Comparison of ENCODE assay signal across 17 cellular contexts in the genomic region with DNA sequence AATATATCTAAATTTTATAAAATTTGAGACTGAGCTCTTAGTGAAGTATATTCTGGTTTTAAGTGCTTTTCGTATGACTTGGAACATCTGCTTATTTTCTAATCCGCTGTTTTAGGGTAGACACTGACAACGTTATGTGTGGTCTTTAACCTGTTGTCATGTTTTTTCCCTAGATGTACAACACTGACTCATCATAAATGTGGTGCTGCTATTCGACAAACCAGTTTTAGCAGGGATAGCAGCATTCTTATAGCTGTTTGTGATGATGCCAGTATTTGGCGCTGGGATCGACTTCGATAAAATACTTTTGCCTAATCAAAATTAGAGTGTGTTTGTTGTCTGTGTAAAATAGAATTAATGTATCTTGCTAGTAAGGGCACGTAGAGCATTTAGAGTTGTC. TPM values are rescaled to one million over a fixed set of nuclear protein-coding genes. Genes with fewer than 3 reads are reported as not detected.
DNase-seq lines count a peak whose midpoint lies in the region; ATAC-seq and TF ChIP-seq lines count a peak whose summit lies in the region.
"Had no signal": no experiment of that assay in that cellular context is flagged by ENCODE, and none has a peak within 500 bp of the region (broad histone marks: within the 10 kb centered on the region; RNA-seq: fewer than 3 reads in every experiment).

No MANE protein-coding gene starts in this region.

- peaks cover 27% of the 10 kb centered on the region for H3K79me2 ChIP-seq in smooth muscle cell (ENCODE audit: low read depth)
- peaks cover 26% of the 10 kb centered on the region for H3K79me2 ChIP-seq in GM23338 (replicated peaks; ENCODE audit: insufficient read depth)

- TF ChIP-seq POLR2A in testis (IDR thresholded peaks at IDR 0.05) = no peak

- peaks cover 18% of the 10 kb centered on the region for H3K4me1 Mint-ChIP-seq in activated naive CD8-positive, alpha-beta T cell (ENCODE audit: low read depth)
- H3K4me1 Mint-ChIP-seq in activated naive CD8-positive, alpha-beta T cell treated with anti-CD3 and anti-CD28 coated beads, Interleukin-2, amount 50 U/mL, for 24 hours = peaks cover 45% of the 10 kb centered on the region
- H3K4me1 Mint-ChIP-seq in GM23338 = peaks cover 7% of the 10 kb centered on the region; the same call in 2 of the 3 replicates

- H4K20me1 ChIP-seq in smooth muscle cell (ENCODE audit: low read depth) (peaks cover 25% of the 10 kb centered on the region), GM23338 (replicated peaks; ENCODE audit: insufficient read depth) (0 out of 2 replicates have a peak, but pooled peaks cover 7% of the 10 kb centered on the region)

- H3K4me3 Mint-ChIP-seq in activated naive CD8-positive, alpha-beta T cell = no peak overlapping the region
- H3K4me3 Mint-ChIP-seq in activated naive CD8-positive, alpha-beta T cell treated with anti-CD3 and anti-CD28 coated beads, Interleukin-2, amount 50 U/mL, for 24 hours = no peak overlapping the region
- no peak overlapping the region for H3K4me3 Mint-ChIP-seq in GM23338

- H3K27me3 Mint-ChIP-seq in activated naive CD8-positive, alpha-beta T cell = no peaks in the 10 kb centered on the region
- H3K27me3 Mint-ChIP-seq in activated naive CD8-positive, alpha-beta T cell treated with anti-CD3 and anti-CD28 coated beads, Interleukin-2, amount 50 U/mL, for 24 hours = no peaks in the 10 kb centered on the region
- no peaks in the 10 kb centered on the region for H3K27me3 Mint-ChIP-seq in GM23338 (ENCODE audit: insufficient read depth, low read depth, poor library complexity)
- H3K27me3 Mint-ChIP-seq: CD4-positive, CD25-positive, alpha-beta regulatory T cell had no signal

- TF ChIP-seq CTCF in fibroblast of villous mesenchyme (IDR thresholded peaks at IDR 0.05; ENCODE audit: insufficient read depth, low read depth, low read length) = no peak
- TF ChIP-seq CTCF in smooth muscle cell (IDR thresholded peaks at IDR 0.05; ENCODE audit: borderline replicate concordance, insufficient read depth, poor library complexity, severe bottlenecking) = no peak
- no peak for TF ChIP-seq CTCF in left lung (IDR thresholded peaks at IDR 0.05)
- TF ChIP-seq CTCF in GM23338 (conservative IDR thresholded peaks at IDR 0.05; ENCODE audit: low read depth in 2 of 2) = no peak
- no peak for TF ChIP-seq CTCF in testis (IDR thresholded peaks at IDR 0.05)

- no peak for ATAC-seq in activated naive CD8-positive, alpha-beta T cell treated with anti-CD3 and anti-CD28 coated beads, Interleukin-2, amount 50 U/mL, for 24 hours
- no peak for ATAC-seq in left lung
- ATAC-seq in GM23338 = no peak
- ATAC-seq: GM12878, HCT116 had no signal

- H3K27ac Mint-ChIP-seq in activated naive CD8-positive, alpha-beta T cell = peak overlapping the region; percentile 18
- H3K27ac Mint-ChIP-seq in activated naive CD8-positive, alpha-beta T cell treated with anti-CD3 and anti-CD28 coated beads, Interleukin-2, amount 50 U/mL, for 24 hours = no peak overlapping the region
- no peak overlapping the region for H3K27ac Mint-ChIP-seq in GM23338
- H3K27ac Mint-ChIP-seq: CD4-positive, CD25-positive, alpha-beta regulatory T cell had no signal

- H3K27me3 ChIP-seq in smooth muscle cell (ENCODE audit: low read depth) = no peaks in the 10 kb centered on the region
- no peaks in the 10 kb centered on the region for H3K27me3 ChIP-seq in left lung
- H3K27me3 ChIP-seq in GM23338 (ENCODE audit: insufficient read depth) = no peaks in the 10 kb centered on the region
- no peaks in the 10 kb centered on the region for H3K27me3 ChIP-seq in testis
- H3K27me3 ChIP-seq: BLaER1 treated with 17β-estradiol and CSF1 and Interleukin-3, amounts not matched to agents 10 nM and 100 nM had no signal

- H3K9me3 ChIP-seq in smooth muscle cell (replicated peaks; ENCODE audit: low read depth) = no peaks in the 10 kb centered on the region
- H3K9me3 ChIP-seq in left lung = no peaks in the 10 kb centered on the region
- H3K9me3 ChIP-seq in testis = no peaks in the 10 kb centered on the region
- H3K9me3 ChIP-seq: BLaER1 treated with 17β-estradiol and CSF1 and Interleukin-3, amounts not matched to agents 10 nM and 100 nM had no signal

- H2AFZ ChIP-seq in smooth muscle cell (ENCODE audit: low read depth) (no peak overlapping the region), GM23338 (no peak overlapping the region)

- H3K9me3 Mint-ChIP-seq in activated naive CD8-positive, alpha-beta T cell (ENCODE audit: low read depth) = peaks cover 3% of the 10 kb centered on the region
- no peaks in the 10 kb centered on the region for H3K9me3 Mint-ChIP-seq in activated naive CD8-positive, alpha-beta T cell treated with anti-CD3 and anti-CD28 coated beads, Interleukin-2, amount 50 U/mL, for 24 hours
- no peaks in the 10 kb centered on the region for H3K9me3 Mint-ChIP-seq in GM23338

- H3K4me2 ChIP-seq in smooth muscle cell (no peak overlapping the region), GM23338 (no peak overlapping the region)
- H3K4me2 ChIP-seq: BLaER1 treated with 17β-estradiol and CSF1 and Interleukin-3, amounts not matched to agents 10 nM and 100 nM had no signal

- H3K4me1 ChIP-seq in smooth muscle cell (ENCODE audit: low read depth) (no peaks in the 10 kb centered on the region), left lung (peaks cover 4% of the 10 kb centered on the region in 2 donors), GM23338 (ENCODE audit: insufficient read depth) (no peaks in the 10 kb centered on the region), testis (no peaks in the 10 kb centered on the region)

- intact Hi-C loops in left lung (cut with DNase I) = no loop called here
- intact Hi-C loops in testis (cut with DNase I; ENCODE audit: low total_unique reads) = no loop called here

- no peak for DNase-seq in activated naive CD8-positive, alpha-beta T cell treated with anti-CD3 and anti-CD28 coated beads, Interleukin-2, amount 50 U/mL, for 24 hours
- DNase-seq in amniotic epithelial cell (ENCODE audit: low read depth) (peak; percentile 41), fibroblast of villous mesenchyme (ENCODE audit: low read depth) (peak; percentile 80), smooth muscle cell (lab: John Stamatoyannopoulos, UW; ENCODE audit: unreplicated experiment) (no peak), left lung (no peak), GM23338 (ENCODE audit: low spot score) (no peak), testis (no peak)
- DNase-seq: ACHN; Calu3; CD4-positive, CD25-positive, alpha-beta regulatory T cell; DMS 273 treated with DMSO at 0.1 percent for 48 hours; DMS79 had no signal

- H3K9ac ChIP-seq in smooth muscle cell (ENCODE audit: low read depth) = no peak overlapping the region
- H3K9ac ChIP-seq: BLaER1 treated with 17β-estradiol and CSF1 and Interleukin-3, amounts not matched to agents 10 nM and 100 nM had no signal

- H3F3A ChIP-seq in smooth muscle cell (ENCODE audit: low read depth) (no peaks in the 10 kb centered on the region), GM23338 (replicated peaks; ENCODE audit: low read depth) (no peaks in the 10 kb centered on the region)

- H3K4me3 ChIP-seq in fibroblast of villous mesenchyme (ENCODE audit: low read depth, low read length) (no peak overlapping the region), smooth muscle cell (no peak overlapping the region), left lung (no peak overlapping the region), GM23338 (no peak overlapping the region), testis (no peak overlapping the region)
- H3K4me3 ChIP-seq: BLaER1 treated with 17β-estradiol and CSF1 and Interleukin-3, amounts not matched to agents 10 nM and 100 nM; GM12878 had no signal

- WGBS in smooth muscle cell (ENCODE audit: low lambda C conversion rate) = 76% methylated on average over 8 of the region's 8 CpGs
- 95 to 96% methylated on average over 8 of the region's 8 CpGs for WGBS in testis, 2 donors

- H3K36me3 Mint-ChIP-seq in activated naive CD8-positive, alpha-beta T cell = peaks cover 18% of the 10 kb centered on the region
- peaks cover 90% of the 10 kb centered on the region for H3K36me3 Mint-ChIP-seq in activated naive CD8-positive, alpha-beta T cell treated with anti-CD3 and anti-CD28 coated beads, Interleukin-2, amount 50 U/mL, for 24 hours (ENCODE audit: low read depth)
- H3K36me3 Mint-ChIP-seq in GM23338 (ENCODE audit: low read depth) = peaks cover 20% of the 10 kb centered on the region; the same call in 2 of the 3 replicates

- no peaks in the 10 kb centered on the region for H3K9me2 ChIP-seq in GM23338 (ENCODE audit: insufficient read depth)

- H3K36me3 ChIP-seq in smooth muscle cell (ENCODE audit: low read depth) = peaks cover 8% of the 10 kb centered on the region
- peaks cover 0 to 37% of the 10 kb centered on the region in 2 donors for H3K36me3 ChIP-seq in left lung
- H3K36me3 ChIP-seq in GM23338 (ENCODE audit: insufficient read depth) = peaks cover 10% of the 10 kb centered on the region; the same call in 1 of the 2 replicates
- H3K36me3 ChIP-seq in testis (ENCODE audit: low read depth, missing control alignments) = no peaks in the 10 kb centered on the region

- H3K27ac ChIP-seq in smooth muscle cell (ENCODE audit: low read depth) (peak overlapping the region; percentile 40), left lung (no peak overlapping the region), GM23338 (ENCODE audit: low read depth) (no peak overlapping the region), testis (no peak overlapping the region)
- H3K27ac ChIP-seq: BLaER1 treated with 17β-estradiol and CSF1 and Interleukin-3, amounts not matched to agents 10 nM and 100 nM; HL-60 had no signal

TF ChIP-seq in GM23338, 12 proteins besides CTCF, POLR2A, EP300 and RAD21:
- TF ChIP-seq EZH2phosphoT487 (IDR thresholded peaks at IDR 0.05; ENCODE audit: unreplicated experiment) (no peak), POLR2AphosphoS5 (IDR thresholded peaks at IDR 0.05; ENCODE audit: low read depth) (no peak), EZH2 (IDR thresholded peaks at IDR 0.05; ENCODE audit: low read depth, unreplicated experiment) (no peak), ZNF331 (CRISPR knock-in tag; IDR thresholded peaks at IDR 0.05; ENCODE audit: low read depth) (no peak), STAT1 (IDR thresholded peaks at IDR 0.05; ENCODE audit: unreplicated experiment) (no peak)

RNA-seq across cellular contexts. Expression of gene HIKESHI, which starts 23.8 kb away (rescaled TPM):
- total RNA-seq in fibroblast of villous mesenchyme = 74.4 and 101 TPM in 2 replicates
- 63.0 and 75.3 TPM in 2 replicates for total RNA-seq in smooth muscle cell
- polyA plus RNA-seq in smooth muscle cell = 71.1 and 75.1 TPM in 2 replicates
- 10 to 100 TPM; 28.5 to 30.2 TPM for total RNA-seq in left lung
- 71.2 and 76.8 TPM in 2 replicates for total RNA-seq in GM23338 (2014; rRNA removed; shearing (Covaris generic))
- 162 and 170 TPM in 2 replicates for polyA plus RNA-seq in GM23338 (2016; fragmentation: Nextera tagmentation; extraction: Ambion mirVana)
- 10 to 100 TPM; 34.1 to 38.1 TPM for total RNA-seq in testis
- 48.7 TPM for polyA plus RNA-seq in testis (ENCODE audit: insufficient read depth, low read depth, low replicate concordance)

RNA-seq across cellular contexts. Expression of gene EED, which starts 33.7 kb away (rescaled TPM):
- total RNA-seq in fibroblast of villous mesenchyme = 15.5 and 25.9 TPM in 2 replicates
- total RNA-seq in smooth muscle cell = 24.7 and 38.7 TPM in 2 replicates
- 18.6 and 26.7 TPM in 2 replicates for polyA plus RNA-seq in smooth muscle cell
- 10 to 100 TPM; 20.3 to 24.6 TPM for total RNA-seq in left lung
- 26.7 and 30.7 TPM in 2 replicates for total RNA-seq in GM23338 (2014; rRNA removed; shearing (Covaris generic))
- polyA plus RNA-seq in GM23338 (2016; fragmentation: Nextera tagmentation; extraction: Ambion mirVana) = 23.9 and 29.7 TPM in 2 replicates
- 10 to 100 TPM; 29.9 to 38.0 TPM for total RNA-seq in testis
- 19.0 TPM for polyA plus RNA-seq in testis (ENCODE audit: insufficient read depth, low read depth, low replicate concordance)

Comparison
In these comparisons a context has a peak if more than half of its experiments do, and no peak if none do; other contexts are left out.
1. DNase-seq: peak in amniotic epithelial cell (single experiment) and fibroblast of villous mesenchyme (single experiment); none in activated naive CD8-positive, alpha-beta T cell treated with anti-CD3 and anti-CD28 coated beads, Interleukin-2, amount 50 U/mL, for 24 hours (single experiment), smooth muscle cell (single experiment), left lung (0 of 2), GM23338 (single experiment) and testis (single experiment).